In the genomic region with DNA sequence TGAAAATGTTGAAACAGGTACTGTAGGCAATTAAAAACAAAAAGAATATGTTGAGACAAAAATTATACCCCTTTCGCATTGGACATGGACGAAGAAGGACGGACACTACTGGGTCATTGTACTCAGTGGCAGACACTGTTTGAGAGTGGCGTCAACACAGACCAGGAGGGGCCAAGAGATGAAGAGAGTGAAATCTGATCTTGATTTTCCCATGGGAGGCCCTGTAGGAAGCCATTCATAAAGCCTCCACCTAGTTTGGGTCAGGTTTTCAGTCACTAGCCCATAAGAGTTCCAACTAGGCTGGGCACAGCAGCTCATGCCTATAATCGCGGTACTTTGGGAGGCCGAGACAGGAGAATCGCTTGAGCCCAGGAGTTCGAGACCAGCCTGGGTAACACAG, we compare ENCODE assay signal across 12 cellular contexts. TPM values are rescaled to one million over a fixed set of nuclear protein-coding genes. Genes with fewer than 3 reads are reported as not detected.
DNase-seq lines count a peak whose midpoint lies in the region; ATAC-seq lines count a peak whose summit lies in the region.
"Had no signal": no experiment of that assay in that cellular context is flagged by ENCODE, and none has a peak within 500 bp of the region (broad histone marks: within the 10 kb centered on the region; RNA-seq: fewer than 3 reads in every experiment).

No MANE protein-coding gene starts in this region.

- DNase-seq in NCI-H1417 (lab: John Stamatoyannopoulos, UW) (peak in 2 of 3 experiments; percentile 17 to 73), NCI-H1417 treated with DMSO at 0.1 percent for 48 hours (lab: John Stamatoyannopoulos, UW) (no peak), NCI-H187 treated with DMSO at 0.1 percent for 48 hours (lab: John Stamatoyannopoulos, UW) (peak; percentile 53), NCI-H510A treated with DMSO at 0.1 percent for 48 hours (lab: John Stamatoyannopoulos, UW) (peak; percentile 44), left kidney (ENCODE audit: low read depth, low spot score) (peak; percentile 48), mesenteric fat pad (ENCODE audit: low spot score) (no peak), NCI-H1694 (lab: John Stamatoyannopoulos, UW) (no peak)
- DNase-seq: CD8-positive, alpha-beta T cell; HCEC 1CT; NCI-H2029 treated with DMSO at 0.1 percent for 48 hours; PC-9 had no signal

- no peak for ATAC-seq in GM19023 (IDR thresholded peaks at IDR 0.05; ENCODE audit: unreplicated experiment)
- ATAC-seq: CD8-positive, alpha-beta T cell had no signal

RNA-seq across cellular contexts. Expression of a gene that starts 23.6 kb away (rescaled TPM):
- total RNA-seq in mesenteric fat pad = 28.4 TPM

Comparison
In these comparisons a context has a peak if more than half of its experiments do, and no peak if none do; other contexts are left out.
1. DNase-seq: peak in NCI-H1417 (2 of 3), NCI-H187 treated with DMSO at 0.1 percent for 48 hours (single experiment), NCI-H510A treated with DMSO at 0.1 percent for 48 hours (single experiment) and left kidney (single experiment); none in NCI-H1417 treated with DMSO at 0.1 percent for 48 hours (single experiment), mesenteric fat pad (single experiment) and NCI-H1694 (single experiment).